In genomic region chr10:17453377-17454091, GRCh38 we compare ENCODE assay signal across 7 cellular contexts. TPM values are rescaled to one million over a fixed set of nuclear protein-coding genes. Genes with fewer than 3 reads are reported as not detected.
DNase-seq lines count a peak whose midpoint lies in the region; ATAC-seq and TF ChIP-seq lines count a peak whose summit lies in the region.

No MANE protein-coding gene starts in this region.

- H3K4me3 ChIP-seq in epithelial cell of proximal tubule (ENCODE audit: low read depth, low read length) (peak overlapping the region; percentile 45), uterus (peak overlapping the region; percentile 7 to 23)
- peak overlapping the region; percentile 64 for H3K4me3 ChIP-seq in naive thymus-derived CD4-positive, alpha-beta T cell (ENCODE audit: low read length)

- H3K9me3 ChIP-seq in naive thymus-derived CD4-positive, alpha-beta T cell (ENCODE audit: control insufficient read depth in 2 of 3, low read length in 3 of 3) = peaks cover 0 to 5% (median 0%) of the 10 kb centered on the region in 3 experiments
- H3K9me3 ChIP-seq in uterus = no peaks in the 10 kb centered on the region

- intact Hi-C loops in naive thymus-derived CD4-positive, alpha-beta T cell (cut with micrococcal nuclease) = loop anchor here (1.0 to 10.0 kb wide), 6 partner anchors 9 to 626 kb away; partner anchors contain the start of gene STAM (in 1 of the 2)
- intact Hi-C loops in uterus (cut with DNase I; ENCODE audit: low total_unique reads) = no loop called here

- TF ChIP-seq CTCF in epithelial cell of proximal tubule (conservative IDR thresholded peaks at IDR 0.05; ENCODE audit: low read depth, low read length) (no peak), uterus (IDR thresholded peaks at IDR 0.05) (no peak)

- peaks cover 72% of the 10 kb centered on the region for H3K27me3 Mint-ChIP-seq in activated CD8-positive, alpha-beta memory T cell treated with anti-CD3 and anti-CD28 coated beads, Interleukin-2, amount 10 ng/mL, durations not matched to agents 7 days and 5 days
- H3K27me3 Mint-ChIP-seq in naive thymus-derived CD4-positive, alpha-beta T cell = peaks cover 0 to 68% (median 3%) of the 10 kb centered on the region in 5 donors

- POLR2A ChIA-PET in naive thymus-derived CD4-positive, alpha-beta T cell (lab: Charles Lee) = interaction anchor here (0.6 to 3.2 kb wide), 6 partner anchors 8 to 635 kb away, joined by 3 to 20 read pairs (median 4); no protein-coding TSS in a partner anchor

- peaks cover 1% of the 10 kb centered on the region for H3K36me3 Mint-ChIP-seq in activated CD8-positive, alpha-beta memory T cell treated with anti-CD3 and anti-CD28 coated beads, Interleukin-2, amount 10 ng/mL, durations not matched to agents 7 days and 5 days
- H3K36me3 Mint-ChIP-seq in naive thymus-derived CD4-positive, alpha-beta T cell = peaks cover 0 to 16% (median 7%) of the 10 kb centered on the region in 5 donors

- H3K27me3 ChIP-seq in naive thymus-derived CD4-positive, alpha-beta T cell (ENCODE audit: control insufficient read depth in 2 of 2, insufficient read depth in 2 of 2, low read length in 2 of 2) = no peaks in the 10 kb centered on the region
- peaks cover 0 to 8% of the 10 kb centered on the region in 2 donors for H3K27me3 ChIP-seq in uterus

- peaks cover 4 to 10% of the 10 kb centered on the region in 2 donors for H3K4me1 ChIP-seq in naive thymus-derived CD4-positive, alpha-beta T cell (ENCODE audit: control insufficient read depth in 2 of 2, insufficient read depth in 2 of 2, low read length in 2 of 2)
- peaks cover 0 to 15% of the 10 kb centered on the region in 2 donors for H3K4me1 ChIP-seq in uterus

- TF ChIP-seq POLR2A in uterus (IDR thresholded peaks at IDR 0.05) = no peak

- H3K27ac Mint-ChIP-seq in activated CD8-positive, alpha-beta memory T cell treated with anti-CD3 and anti-CD28 coated beads, Interleukin-2, amount 10 ng/mL, durations not matched to agents 7 days and 5 days = no peak overlapping the region
- H3K27ac Mint-ChIP-seq in naive thymus-derived CD4-positive, alpha-beta T cell = peak overlapping the region in 5 of 9 donors; percentile 10 to 78 (median 73)

- peak; percentile 60 for DNase-seq in HuH-7.5 (ENCODE audit: low spot score)
- no peak for DNase-seq in activated CD8-positive, alpha-beta memory T cell treated with anti-CD3 and anti-CD28 coated beads, Interleukin-2, amount 10 ng/mL, durations not matched to agents 7 days and 5 days
- no peak for DNase-seq in epithelial cell of proximal tubule (ENCODE audit: low read depth)
- DNase-seq in naive thymus-derived CD4-positive, alpha-beta T cell = peak; percentile 27 to 43 (median 37)
- peak in 1 of 2 donors; percentile 15 for DNase-seq in uterus

- peaks cover 7% of the 10 kb centered on the region for H3K9me3 Mint-ChIP-seq in activated CD8-positive, alpha-beta memory T cell treated with anti-CD3 and anti-CD28 coated beads, Interleukin-2, amount 10 ng/mL, durations not matched to agents 7 days and 5 days (ENCODE audit: low read depth)
- H3K9me3 Mint-ChIP-seq in naive thymus-derived CD4-positive, alpha-beta T cell = peaks cover 0 to 10% (median 7%) of the 10 kb centered on the region in 11 donors

- H3K4me3 Mint-ChIP-seq in activated CD8-positive, alpha-beta memory T cell treated with anti-CD3 and anti-CD28 coated beads, Interleukin-2, amount 10 ng/mL, durations not matched to agents 7 days and 5 days = peak overlapping the region; percentile 63
- peak overlapping the region; percentile 82 to 92 (median 89) for H3K4me3 Mint-ChIP-seq in naive thymus-derived CD4-positive, alpha-beta T cell

- CTCF ChIA-PET in activated CD8-positive, alpha-beta memory T cell treated with anti-CD3 and anti-CD28 coated beads, Interleukin-2, amount 10 ng/mL, durations not matched to agents 7 days and 5 days (lab: Charles Lee) = interaction anchor here (0.5 to 1.2 kb wide), 5 partner anchors 9 to 611 kb away, joined by 3 read pairs; no protein-coding TSS in a partner anchor
- CTCF ChIA-PET in naive thymus-derived CD4-positive, alpha-beta T cell (lab: Charles Lee) = interaction anchor here (0.6 to 0.9 kb wide), 2 partner anchors 21 to 24 kb away, joined by 3 read pairs; no protein-coding TSS in a partner anchor

- peak; percentile 41 for ATAC-seq in GM18907 (IDR thresholded peaks at IDR 0.05; ENCODE audit: unreplicated experiment)
- peak; percentile 62 for ATAC-seq in activated CD8-positive, alpha-beta memory T cell treated with anti-CD3 and anti-CD28 coated beads, Interleukin-2, amount 10 ng/mL, durations not matched to agents 7 days and 5 days
- ATAC-seq in naive thymus-derived CD4-positive, alpha-beta T cell = peak; percentile 71
- no peak for ATAC-seq in GM21576 (IDR thresholded peaks at IDR 0.05; ENCODE audit: unreplicated experiment)

- no peaks in the 10 kb centered on the region for H3K36me3 ChIP-seq in naive thymus-derived CD4-positive, alpha-beta T cell (ENCODE audit: control insufficient read depth in 2 of 3, insufficient read depth in 3 of 3, low read length in 3 of 3)
- H3K36me3 ChIP-seq in uterus = no peaks in the 10 kb centered on the region

- no peak overlapping the region for H3K27ac ChIP-seq in naive thymus-derived CD4-positive, alpha-beta T cell (ENCODE audit: low read depth, low read length)
- no peak overlapping the region for H3K27ac ChIP-seq in uterus

- peaks cover 14% of the 10 kb centered on the region for H3K4me1 Mint-ChIP-seq in activated CD8-positive, alpha-beta memory T cell treated with anti-CD3 and anti-CD28 coated beads, Interleukin-2, amount 10 ng/mL, durations not matched to agents 7 days and 5 days
- peaks cover 5 to 23% (median 20%) of the 10 kb centered on the region in 7 donors for H3K4me1 Mint-ChIP-seq in naive thymus-derived CD4-positive, alpha-beta T cell

RNA-seq across cellular contexts. Expression of gene ST8SIA6, which starts 0.9 kb away (rescaled TPM):
- total RNA-seq in activated CD8-positive, alpha-beta memory T cell treated with anti-CD3 and anti-CD28 coated beads, Interleukin-2, amount 10 ng/mL, durations not matched to agents 7 days and 5 days = not detected
- 0.23 TPM in 1 of 2 replicates, not detected in the other for total RNA-seq in epithelial cell of proximal tubule
- 1 to 10 TPM in 1 of 5 experiments, under 1 TPM in 4; 0.43 to 2.5 (median 0.60) TPM for total RNA-seq in naive thymus-derived CD4-positive, alpha-beta T cell
- polyA plus RNA-seq in naive thymus-derived CD4-positive, alpha-beta T cell = under 1 TPM; 0.08 to 0.47 TPM
- total RNA-seq in uterus = 1 to 10 TPM in 2 of 4 donors, under 1 TPM in 1, not detected in 1; 0.77 to 1.9 (median 1.1) TPM

Comparison
In these comparisons a context has a peak if more than half of its experiments do, and no peak if none do; other contexts are left out.
1. DNase-seq: peak in HuH-7.5 (single experiment) and naive thymus-derived CD4-positive, alpha-beta T cell (9 of 9); none in activated CD8-positive, alpha-beta memory T cell treated with anti-CD3 and anti-CD28 coated beads, Interleukin-2, amount 10 ng/mL, durations not matched to agents 7 days and 5 days (single experiment) and epithelial cell of proximal tubule (single experiment).
2. Peak in every context shown above with its lines, with median percentiles within 50 percentile points of each other: H3K4me3 ChIP-seq.